ENCODE assay signal across 23 cellular contexts in the genomic region with DNA sequence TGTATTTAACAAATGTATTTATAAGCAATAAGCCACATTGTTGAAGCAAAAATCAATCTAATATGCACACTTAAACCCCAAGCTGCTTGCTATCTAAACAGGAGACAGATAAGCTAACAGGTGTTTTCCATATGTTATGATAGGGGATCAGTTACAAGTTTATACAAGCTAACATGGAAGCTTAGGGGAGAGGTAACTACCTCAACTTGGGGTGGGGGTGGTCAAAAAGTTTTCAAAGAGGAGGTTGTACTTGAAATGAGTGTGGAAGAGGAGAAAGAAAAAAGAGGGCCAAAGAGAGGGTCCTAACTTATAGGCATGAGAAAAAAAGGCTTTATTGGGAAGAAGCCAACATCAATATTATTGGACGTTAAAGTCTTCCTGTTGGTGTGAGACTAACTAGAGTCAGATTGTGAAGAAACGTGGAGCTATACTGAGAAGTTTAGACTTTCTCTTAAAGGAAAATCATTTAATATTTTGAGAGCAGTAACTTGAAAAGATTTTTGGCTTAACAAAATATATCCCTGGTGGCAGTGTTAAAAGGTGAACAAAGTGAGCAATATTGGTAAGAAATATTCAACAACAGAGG.
"Had no signal": no experiment of that assay in that cellular context is flagged by ENCODE, and none has a peak within 500 bp of the region (broad histone marks: within the 10 kb centered on the region; RNA-seq: fewer than 3 reads in every experiment).

No MANE protein-coding gene starts in this region.

- H3K4me3 ChIP-seq: colonic mucosa, heart right ventricle, lung, right atrium auricular region, sigmoid colon, skin epidermis, thyroid gland, uterus had no signal

- H3K36me3 ChIP-seq: colonic mucosa, heart right ventricle, neutrophil, right atrium auricular region, sigmoid colon, thyroid gland had no signal

- H3K4me1 Mint-ChIP-seq: central memory CD8-positive, alpha-beta T cell; naive B cell; nephron progenitor cell had no signal

- H3K9me3 Mint-ChIP-seq: naive B cell, nephron progenitor cell, type B pancreatic cell had no signal

- H3K9me3 ChIP-seq: colonic mucosa, heart right ventricle, neutrophil, right atrium auricular region, sigmoid colon, thyroid gland, uterus had no signal

- DNase-seq: colonic mucosa; dermis blood vessel endothelial cell; erythroblast; foreskin melanocyte; heart right ventricle; hypothalamus; kidney; left cardiac atrium; left ventricle myocardium superior; mesenchymal stem cell; naive B cell; nephron progenitor cell; sigmoid colon; stimulated activated CD4-positive, alpha-beta T cell treated with anti-CD3 and anti-CD28 coated beads, Interleukin-12 subunit alpha, Interleukin-12 subunit beta, amount 100 ng/mL, for 4 hours; stimulated activated naive CD4-positive, alpha-beta T cell; thyroid gland; uterus had no signal

- H3K27ac ChIP-seq: colonic mucosa, heart right ventricle, neutrophil, right atrium auricular region, sigmoid colon, skin epidermis, thyroid gland, uterus had no signal

- H3K4me3 Mint-ChIP-seq: central memory CD8-positive, alpha-beta T cell; naive B cell; nephron progenitor cell; type B pancreatic cell had no signal

- H3K27ac Mint-ChIP-seq: naive B cell, nephron progenitor cell, type B pancreatic cell had no signal

- H3K27me3 ChIP-seq: colonic mucosa, heart right ventricle, neutrophil, right atrium auricular region, sigmoid colon, thyroid gland, uterus had no signal

- H3K27me3 Mint-ChIP-seq: central memory CD8-positive, alpha-beta T cell; naive B cell; type B pancreatic cell had no signal

- H3K36me3 Mint-ChIP-seq: naive B cell, type B pancreatic cell had no signal
